ENCODE assay signal across 18 cellular contexts in the genomic region with DNA sequence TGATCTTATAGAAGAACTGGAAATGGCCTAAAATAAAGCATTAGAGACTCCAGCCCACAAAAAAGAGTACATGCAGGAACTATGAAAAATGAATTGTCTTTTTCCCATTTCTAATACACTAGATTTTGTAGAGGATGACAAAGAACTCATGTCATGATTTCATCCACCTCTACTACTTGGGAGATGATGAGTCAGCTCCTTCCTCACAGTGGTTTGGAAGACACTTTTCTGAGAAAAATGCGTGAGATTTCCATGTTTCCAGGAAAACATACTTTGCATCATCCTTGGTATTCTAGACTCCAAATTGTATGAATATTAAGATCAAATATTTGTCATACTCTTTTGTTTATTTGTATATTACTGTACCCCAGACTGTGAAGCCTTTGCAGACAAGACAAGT.
"Had no signal": no experiment of that assay in that cellular context is flagged by ENCODE, and none has a peak within 500 bp of the region (broad histone marks: within the 10 kb centered on the region; RNA-seq: fewer than 3 reads in every experiment).

No MANE protein-coding gene starts in this region.

- H3K4me3 ChIP-seq: prostate gland, skin epidermis, testis, transverse colon had no signal

- DNase-seq: effector memory CD8-positive, alpha-beta T cell; foreskin melanocyte; hippocampal formation; kidney glomerular epithelial cell; mesendoderm; naive thymus-derived CD4-positive, alpha-beta T cell; nephron progenitor cell; retina; stimulated activated CD4-positive, alpha-beta T cell treated with anti-CD3 and anti-CD28 coated beads, Interleukin-2, amount 100 ng/mL, for 24 hours; stimulated activated CD4-positive, alpha-beta T cell treated with anti-CD3 and anti-CD28 coated beads, Interleukin-4, amount 100 ng/mL, for 4 hours; stimulated activated naive B cell treated with anti-CD40 and anti-IgM and Interleukin-4, amounts not matched to agents 10 μg/mL and 1 μg/mL and 100 μg/mL, for 72 hours; stimulated activated naive CD8-positive, alpha-beta T cell treated with anti-CD3 and anti-CD28 coated beads, Interleukin-15, amount 100 ng/mL, for 72 hours; testis; transverse colon had no signal

- H3K36me3 ChIP-seq: prostate gland, transverse colon had no signal

- H3K36me3 Mint-ChIP-seq: naive thymus-derived CD4-positive, alpha-beta T cell; stimulated activated naive B cell treated with anti-CD40 and anti-IgM and Interleukin-4, amounts not matched to agents 10 μg/mL and 1 μg/mL and 100 μg/mL, for 72 hours had no signal

- H3K27me3 Mint-ChIP-seq: dendritic cell treated with granulocyte-macrophage colony-stimulating factor and Interleukin-4, amounts not matched to agents 40 ng/mL and 50 ng/mL, for 4 days; effector memory CD8-positive, alpha-beta T cell; stimulated activated naive B cell treated with anti-CD40 and anti-IgM and Interleukin-4, amounts not matched to agents 10 μg/mL and 1 μg/mL and 100 μg/mL, for 72 hours; stimulated activated naive CD8-positive, alpha-beta T cell treated with anti-CD3 and anti-CD28 coated beads, Interleukin-15, amount 100 ng/mL, for 72 hours had no signal

- H3K9me3 Mint-ChIP-seq: dendritic cell treated with granulocyte-macrophage colony-stimulating factor and Interleukin-4, amounts not matched to agents 40 ng/mL and 50 ng/mL, for 4 days; effector memory CD8-positive, alpha-beta T cell; stimulated activated naive CD8-positive, alpha-beta T cell treated with anti-CD3 and anti-CD28 coated beads, Interleukin-15, amount 100 ng/mL, for 72 hours had no signal

- H3K79me2 ChIP-seq: parathyroid adenoma had no signal

- H3K4me1 Mint-ChIP-seq: naive thymus-derived CD4-positive, alpha-beta T cell; nephron progenitor cell; stimulated activated naive B cell treated with anti-CD40 and anti-IgM and Interleukin-4, amounts not matched to agents 10 μg/mL and 1 μg/mL and 100 μg/mL, for 72 hours; stimulated activated naive CD8-positive, alpha-beta T cell treated with anti-CD3 and anti-CD28 coated beads, Interleukin-15, amount 100 ng/mL, for 72 hours had no signal

- H3K27ac Mint-ChIP-seq: dendritic cell treated with granulocyte-macrophage colony-stimulating factor and Interleukin-4, amounts not matched to agents 40 ng/mL and 50 ng/mL, for 4 days; effector memory CD8-positive, alpha-beta T cell; naive thymus-derived CD4-positive, alpha-beta T cell; nephron progenitor cell; stimulated activated naive B cell treated with anti-CD40 and anti-IgM and Interleukin-4, amounts not matched to agents 10 μg/mL and 1 μg/mL and 100 μg/mL, for 72 hours; stimulated activated naive CD8-positive, alpha-beta T cell treated with anti-CD3 and anti-CD28 coated beads, Interleukin-15, amount 100 ng/mL, for 72 hours had no signal

- H2AFZ ChIP-seq: parathyroid adenoma had no signal

- H3K9ac ChIP-seq: parathyroid adenoma had no signal

- H3K9me3 ChIP-seq: prostate gland, testis, transverse colon had no signal

- H3K4me1 ChIP-seq: parathyroid adenoma, prostate gland, testis, transverse colon had no signal

- H3K27me3 ChIP-seq: testis, transverse colon had no signal

- H3K27ac ChIP-seq: parathyroid adenoma, prostate gland, skin epidermis, testis, transverse colon had no signal

- H3K4me3 Mint-ChIP-seq: dendritic cell treated with granulocyte-macrophage colony-stimulating factor and Interleukin-4, amounts not matched to agents 40 ng/mL and 50 ng/mL, for 4 days; effector memory CD8-positive, alpha-beta T cell; naive thymus-derived CD4-positive, alpha-beta T cell; nephron progenitor cell; stimulated activated naive B cell treated with anti-CD40 and anti-IgM and Interleukin-4, amounts not matched to agents 10 μg/mL and 1 μg/mL and 100 μg/mL, for 72 hours; stimulated activated naive CD8-positive, alpha-beta T cell treated with anti-CD3 and anti-CD28 coated beads, Interleukin-15, amount 100 ng/mL, for 72 hours had no signal
